8 cellular contexts compared by ENCODE assay signal in the genomic region with DNA sequence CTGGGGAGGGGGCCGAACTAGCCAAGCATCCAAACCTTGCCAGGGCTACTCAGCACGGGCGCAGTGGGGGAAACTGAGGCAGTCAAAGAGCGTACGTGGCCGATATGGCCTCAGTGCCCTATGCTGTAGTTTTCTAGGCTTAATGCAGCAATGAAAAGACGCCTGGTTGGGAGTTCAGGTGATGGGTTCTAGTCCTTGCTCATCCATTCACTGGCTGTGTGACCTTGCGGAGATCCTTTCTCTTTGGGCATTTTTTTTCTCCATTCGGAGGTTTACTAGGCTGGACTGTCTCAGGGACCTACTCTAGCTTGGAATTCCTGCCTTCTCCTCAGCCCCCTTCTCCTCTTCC. TPM values are rescaled to one million over a fixed set of nuclear protein-coding genes. Genes with fewer than 3 reads are reported as not detected.
DNase-seq lines count a peak whose midpoint lies in the region; ATAC-seq and TF ChIP-seq lines count a peak whose summit lies in the region.

No MANE protein-coding gene starts in this region.

- TF ChIP-seq POLR2A in body of pancreas (IDR thresholded peaks at IDR 0.05) (no peak), uterus (IDR thresholded peaks at IDR 0.05) (no peak)

- H3K79me1 ChIP-seq in mesenchymal stem cell (replicated peaks; ENCODE audit: low read length, poor library complexity, severe bottlenecking) = peaks cover 17% of the 10 kb centered on the region

- H2BK120ac ChIP-seq in mesenchymal stem cell (ENCODE audit: low read depth, low read length) = peak overlapping the region; percentile 21

- H3K14ac ChIP-seq in mesenchymal stem cell (ENCODE audit: low read length in 2 of 2) = peak overlapping the region in 1 of 2 experiments; percentile 94

- TF ChIP-seq CTCF in heart right ventricle (IDR thresholded peaks at IDR 0.05) = no peak
- no peak for TF ChIP-seq CTCF in body of pancreas (IDR thresholded peaks at IDR 0.05)
- TF ChIP-seq CTCF in uterus (IDR thresholded peaks at IDR 0.05) = no peak

- H3K36me3 ChIP-seq in heart right ventricle = peaks cover 0 to 23% (median 0%) of the 10 kb centered on the region in 9 donors
- H3K36me3 ChIP-seq in body of pancreas (replicated peaks in 1 of 2; ENCODE audit: insufficient read depth in 1 of 2, low read depth in 2 of 2) = no peaks in the 10 kb centered on the region
- H3K36me3 ChIP-seq in mesenchymal stem cell (ENCODE audit: control insufficient read depth in 1 of 2, insufficient read depth in 2 of 2, low read depth in 1 of 2, low read length in 2 of 2) = peaks cover 20 to 26% of the 10 kb centered on the region in 2 experiments
- H3K36me3 ChIP-seq in uterus = no peaks in the 10 kb centered on the region

- H3K27me3 ChIP-seq in heart right ventricle (no peaks in the 10 kb centered on the region), body of pancreas (no peaks in the 10 kb centered on the region), mesenchymal stem cell (ENCODE audit: control insufficient read depth in 1 of 2, insufficient read depth in 1 of 2, low read length in 2 of 2) (no peaks in the 10 kb centered on the region), uterus (no peaks in the 10 kb centered on the region)

- H4K91ac ChIP-seq in mesenchymal stem cell (ENCODE audit: low read length) = peak overlapping the region; percentile 86

- peak overlapping the region in 1 of 2 experiments; percentile 6 for H2BK12ac ChIP-seq in mesenchymal stem cell (ENCODE audit: low read length in 2 of 2)

- H3K9me3 ChIP-seq in heart right ventricle = no peaks in the 10 kb centered on the region
- H3K9me3 ChIP-seq in body of pancreas = no peaks in the 10 kb centered on the region
- H3K9me3 ChIP-seq in mesenchymal stem cell (ENCODE audit: control insufficient read depth, low read length) = no peaks in the 10 kb centered on the region
- no peaks in the 10 kb centered on the region for H3K9me3 ChIP-seq in uterus

- H2BK5ac ChIP-seq in mesenchymal stem cell (ENCODE audit: low read depth, low read length, poor library complexity, severe bottlenecking) = no peak overlapping the region

- H3K4me2 ChIP-seq in mesenchymal stem cell (ENCODE audit: low read length, poor library complexity, severe bottlenecking) = peak overlapping the region; percentile 73

- 3% methylated on average over 9 of the region's 9 CpGs for WGBS in heart right ventricle, 2 donors
- WGBS in body of pancreas, 2 donors = 4 to 6% methylated on average over 8 to 9 of the region's 9 CpGs
- WGBS in mesenchymal stem cell = 4% methylated on average over 9 of the region's 9 CpGs

- H3K4me3 ChIP-seq in heart right ventricle = peak overlapping the region; percentile 64 to 91 (median 82)
- peak overlapping the region; percentile 92 to 97 for H3K4me3 ChIP-seq in body of pancreas
- peak overlapping the region; percentile 86 to 98 for H3K4me3 ChIP-seq in mesenchymal stem cell (ENCODE audit: insufficient read depth in 1 of 2, low read depth in 1 of 2, low read length in 2 of 2)
- H3K4me3 ChIP-seq in uterus = peak overlapping the region; percentile 62 to 76

- H3K27ac ChIP-seq in heart right ventricle = peak overlapping the region; percentile 98 to 100 (median 100)
- H3K27ac ChIP-seq in body of pancreas = peak overlapping the region; percentile 90 to 99 (median 96)
- H3K27ac ChIP-seq in mesenchymal stem cell (ENCODE audit: low read length, poor library complexity, severe bottlenecking) = no peak overlapping the region
- peak overlapping the region; percentile 99 for H3K27ac ChIP-seq in uterus

- H3K4me1 ChIP-seq in heart right ventricle = peaks cover 9 to 43% (median 31%) of the 10 kb centered on the region in 9 donors
- H3K4me1 ChIP-seq in body of pancreas = peaks cover 23% of the 10 kb centered on the region
- peaks cover 14% of the 10 kb centered on the region for H3K4me1 ChIP-seq in mesenchymal stem cell (ENCODE audit: control insufficient read depth, insufficient read depth, low read depth, low read length)
- no peaks in the 10 kb centered on the region for H3K4me1 ChIP-seq in uterus

- H2AFZ ChIP-seq in mesenchymal stem cell (ENCODE audit: low read depth, low read length) = peak overlapping the region; percentile 90

- ATAC-seq in heart right ventricle (no peak), Right ventricle myocardium superior (ENCODE audit: poor library complexity) (no peak), body of pancreas (no peak), HG03442 (IDR thresholded peaks at IDR 0.05; ENCODE audit: unreplicated experiment) (no peak)

- no peak overlapping the region for H2BK15ac ChIP-seq in mesenchymal stem cell (ENCODE audit: low read depth, poor library complexity, severe bottlenecking)

- H4K8ac ChIP-seq in mesenchymal stem cell (ENCODE audit: low read length) = peak overlapping the region; percentile 92

- peak overlapping the region; percentile 75 to 98 for H3K4ac ChIP-seq in mesenchymal stem cell (ENCODE audit: low read depth in 1 of 2, low read length in 2 of 2)

- peak overlapping the region; percentile 62 for H2AK5ac ChIP-seq in mesenchymal stem cell (ENCODE audit: low read length, severe bottlenecking)

- intact Hi-C loops in heart right ventricle (cut with DNase I) = loop anchor here in 6 of 10 donors (2.0 to 10.0 kb wide), 5 partner anchors 17 to 385 kb away; a partner anchor contains a TSS
- intact Hi-C loops in Right ventricle myocardium superior (cut with DNase I) = no loop called here
- intact Hi-C loops in body of pancreas (cut with DNase I) = no loop called here
- intact Hi-C loops in uterus (cut with DNase I; ENCODE audit: low total_unique reads) = no loop called here

- DNase-seq in heart right ventricle (no peak), Right ventricle myocardium superior (no peak), body of pancreas (no peak), mesenchymal stem cell (no peak), uterus (no peak), NCI-H2029 (lab: John Stamatoyannopoulos, UW) (no peak), HT-29 (ENCODE audit: low spot score) (no peak)

- H3K9ac ChIP-seq in mesenchymal stem cell (ENCODE audit: low read length) = peak overlapping the region; percentile 99

- H3K23ac ChIP-seq in mesenchymal stem cell (ENCODE audit: low read length in 2 of 2) = peak overlapping the region in 1 of 2 experiments; percentile 46

- H3K18ac ChIP-seq in mesenchymal stem cell (ENCODE audit: low read depth in 1 of 2, low read length in 2 of 2) = peak overlapping the region; percentile 60 to 86

RNA-seq across cellular contexts. Expression of a gene that starts 0.9 kb away (rescaled TPM):
- 10 to 100 TPM; 13.1 to 25.8 (median 17.1) TPM for total RNA-seq in heart right ventricle
- 10 to 100 TPM; 33.9 to 49.7 TPM for polyA plus RNA-seq in heart right ventricle
- 16.4 TPM for total RNA-seq in Right ventricle myocardium superior
- 10 to 100 TPM in 1 of 2 donors, 1 to 10 TPM in 1; 5.9 to 16.3 TPM for total RNA-seq in body of pancreas
- polyA plus RNA-seq in mesenchymal stem cell (2013, experiment 1 of 2) = 39.5 TPM
- 38.9 TPM for polyA plus RNA-seq in mesenchymal stem cell (2013, experiment 2 of 2)
- 10 to 100 TPM in 3 of 4 donors, 1 to 10 TPM in 1; 9.7 to 62.4 (median 26.0) TPM for total RNA-seq in uterus
- total RNA-seq in HT-29 (2014; rRNA removed; shearing (Covaris generic)) = 72.2 and 86.8 TPM in 2 replicates

RNA-seq across cellular contexts. Expression of a gene that starts 1.6 kb away (rescaled TPM):
- 1 to 10 TPM; 3.8 to 8.8 (median 6.4) TPM for total RNA-seq in heart right ventricle
- polyA plus RNA-seq in heart right ventricle = 10 to 100 TPM in 1 of 2 donors, 1 to 10 TPM in 1; 4.9 to 23.5 TPM
- 5.8 TPM for total RNA-seq in Right ventricle myocardium superior
- total RNA-seq in body of pancreas = 10 to 100 TPM; 15.0 to 21.1 TPM
- 41.3 TPM for polyA plus RNA-seq in mesenchymal stem cell (2013, experiment 1 of 2)
- polyA plus RNA-seq in mesenchymal stem cell (2013, experiment 2 of 2) = 39.4 TPM
- 100 to 1,000 TPM in 1 of 4 donors, 10 to 100 TPM in 3; 11.8 to 101 (median 38.3) TPM for total RNA-seq in uterus
- 4.2 and 7.6 TPM in 2 replicates for total RNA-seq in HT-29 (2014; rRNA removed; shearing (Covaris generic))

RNA-seq across cellular contexts. Expression of a gene that starts 35.7 kb away (rescaled TPM):
- total RNA-seq in heart right ventricle (under 1 TPM in 2 of 10 donors, not detected in 8; 0.10 to 0.35 TPM), Right ventricle myocardium superior (0.08 TPM), body of pancreas (under 1 TPM in 1 of 2 donors, not detected in 1; 0.26 TPM), uterus (1 to 10 TPM in 3 of 4 donors, under 1 TPM in 1; 0.26 to 4.6 (median 2.5) TPM)
- polyA plus RNA-seq in heart right ventricle = under 1 TPM; 0.04 to 0.07 TPM
- polyA plus RNA-seq in mesenchymal stem cell (2013, experiment 1 of 2) = 7.1 TPM
- polyA plus RNA-seq in mesenchymal stem cell (2013, experiment 2 of 2) = 6.5 TPM
- total RNA-seq in HT-29 (2014; rRNA removed; shearing (Covaris generic)) = not detected in 2 replicates

RNA-seq across cellular contexts. Expression of a gene that starts 36.2 kb away (rescaled TPM):
- total RNA-seq in heart right ventricle (100 to 1,000 TPM in 9 of 10 donors, 10 to 100 TPM in 1; 96.1 to 173 (median 114) TPM), Right ventricle myocardium superior (121 TPM), body of pancreas (10 to 100 TPM; 46.4 to 71.5 TPM), uterus (100 to 1,000 TPM in 1 of 4 donors, 10 to 100 TPM in 2, 1 to 10 TPM in 1; 1.5 to 200 (median 62.5) TPM)
- polyA plus RNA-seq in heart right ventricle = 100 to 1,000 TPM; 302 to 355 TPM
- 350 TPM for polyA plus RNA-seq in mesenchymal stem cell (2013, experiment 1 of 2)
- 358 TPM for polyA plus RNA-seq in mesenchymal stem cell (2013, experiment 2 of 2)
- total RNA-seq in HT-29 (2014; rRNA removed; shearing (Covaris generic)) = 107 and 128 TPM in 2 replicates

RNA-seq across cellular contexts. Expression of a gene that starts 45.9 kb away (rescaled TPM):
- total RNA-seq in heart right ventricle = 10 to 100 TPM in 7 of 10 donors, 1 to 10 TPM in 3; 8.6 to 21.0 (median 11.3) TPM
- 10 to 100 TPM in 1 of 2 donors, 1 to 10 TPM in 1; 7.1 to 13.7 TPM for polyA plus RNA-seq in heart right ventricle
- 13.8 TPM for total RNA-seq in Right ventricle myocardium superior
- 10 to 100 TPM in 1 of 2 donors, 1 to 10 TPM in 1; 6.2 to 12.2 TPM for total RNA-seq in body of pancreas
- 48.4 TPM for polyA plus RNA-seq in mesenchymal stem cell (2013, experiment 1 of 2)
- polyA plus RNA-seq in mesenchymal stem cell (2013, experiment 2 of 2) = 49.3 TPM
- total RNA-seq in uterus = 10 to 100 TPM in 2 of 4 donors, 1 to 10 TPM in 2; 5.3 to 28.2 (median 11.7) TPM
- total RNA-seq in HT-29 (2014; rRNA removed; shearing (Covaris generic)) = 8.6 and 12.6 TPM in 2 replicates

Comparison
In these comparisons a context has a peak if more than half of its experiments do, and no peak if none do; other contexts are left out.
1. intact Hi-C loops: an anchor here in heart right ventricle (2.0 to 10.0 kb wide); none called in Right ventricle myocardium superior, body of pancreas and uterus.